In the genomic region with DNA sequence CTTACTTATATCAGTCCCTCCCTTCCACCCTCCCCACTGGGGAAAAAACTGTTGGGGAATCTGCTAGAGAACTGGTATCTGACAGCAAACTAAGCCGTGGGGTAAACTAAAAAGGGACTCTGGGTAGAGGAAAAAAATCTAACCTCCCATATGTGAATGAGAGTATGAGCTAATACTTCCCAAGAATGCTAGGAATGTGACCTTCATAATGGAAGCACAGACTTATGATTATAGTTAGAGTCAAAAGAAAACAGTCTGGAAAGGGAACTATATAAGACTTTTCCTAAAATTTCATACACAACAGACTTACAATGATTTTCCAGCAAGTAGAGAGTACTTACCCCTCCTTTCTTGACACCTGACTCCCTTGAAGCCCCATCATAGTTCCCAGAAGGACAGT, we compare ENCODE assay signal across 12 cellular contexts. TPM values are rescaled to one million over a fixed set of nuclear protein-coding genes. Genes with fewer than 3 reads are reported as not detected.
DNase-seq lines count a peak whose midpoint lies in the region; ATAC-seq, FAIRE-seq and TF ChIP-seq lines count a peak whose summit lies in the region.
"Had no signal": no experiment of that assay in that cellular context is flagged by ENCODE, and none has a peak within 500 bp of the region (broad histone marks: within the 10 kb centered on the region; RNA-seq: fewer than 3 reads in every experiment).

No MANE protein-coding gene starts in this region.

- peak; percentile 2 to 73 for DNase-seq in cardiac muscle cell (ENCODE audit: low read depth in 1 of 2, low spot score in 1 of 2)
- DNase-seq in Right ventricle myocardium superior: no peak
- peak; percentile 65 for DNase-seq in astrocyte (ENCODE audit: low read depth)
- peak; percentile 50 for DNase-seq in hepatic stellate cell (ENCODE audit: low spot score)
- no peak for DNase-seq in upper lobe of right lung
- no peak for DNase-seq in psoas muscle
- DNase-seq: activated naive CD4-positive, alpha-beta T cell; left ventricle myocardium superior; NCI-H187 treated with DMSO at 0.1 percent for 48 hours had no signal

- H3K79me2 ChIP-seq in astrocyte (ENCODE audit: insufficient read depth, low read length): no peaks in the 10 kb centered on the region

- TF ChIP-seq CTCF in cardiac muscle cell (IDR thresholded peaks at IDR 0.05; ENCODE audit: low read depth, low read length) (no peak), astrocyte (IDR thresholded peaks at IDR 0.05; ENCODE audit: insufficient read depth, low read depth, low read length) (no peak), upper lobe of right lung (IDR thresholded peaks at IDR 0.05) (no peak), psoas muscle (IDR thresholded peaks at IDR 0.05) (no peak)

- peak overlapping the region; percentile 94 for H3K27ac Mint-ChIP-seq in astrocyte (ENCODE audit: unreplicated experiment)

- H3K4me3 ChIP-seq in cardiac muscle cell (no peak overlapping the region), astrocyte (ENCODE audit: insufficient read depth, low read depth, low read length) (no peak overlapping the region), upper lobe of right lung (no peak overlapping the region), psoas muscle (no peak overlapping the region)

- peaks cover 10% of the 10 kb centered on the region for H3K36me3 Mint-ChIP-seq in astrocyte (ENCODE audit: low read depth, unreplicated experiment)

- no peaks in the 10 kb centered on the region for H4K20me1 ChIP-seq in astrocyte (ENCODE audit: insufficient read depth, low read length)

- intact Hi-C loops in Right ventricle myocardium superior (cut with DNase I): loop anchor here (10.0 kb wide), 1 partner anchor 110 kb away; no protein-coding TSS in a partner anchor
- intact Hi-C loops in upper lobe of right lung (cut with DNase I): no loop called here
- intact Hi-C loops in psoas muscle (cut with DNase I): loop anchor here in 1 of 2 donors (5.0 to 10.0 kb wide), 2 partner anchors 110 to 157 kb away; no protein-coding TSS in a partner anchor

- H3K4me1 ChIP-seq in cardiac muscle cell (ENCODE audit: low read depth) (peaks cover 4% of the 10 kb centered on the region), astrocyte (ENCODE audit: insufficient read depth, low read length) (peaks cover 31% of the 10 kb centered on the region), upper lobe of right lung (peaks cover 16% of the 10 kb centered on the region), psoas muscle (peaks cover 15% of the 10 kb centered on the region)

- ATAC-seq in Right ventricle myocardium superior (ENCODE audit: poor library complexity): no peak
- no peak for ATAC-seq in upper lobe of right lung
- ATAC-seq in psoas muscle: no peak
- no peak for ATAC-seq in HG03571 (IDR thresholded peaks at IDR 0.05; ENCODE audit: unreplicated experiment)
- ATAC-seq in GM21367 (IDR thresholded peaks at IDR 0.05; ENCODE audit: unreplicated experiment): no peak
- ATAC-seq: left ventricle myocardium superior, sciatic nerve had no signal

- H3K27me3 Mint-ChIP-seq in astrocyte (ENCODE audit: low read depth, unreplicated experiment): no peaks in the 10 kb centered on the region

- H3K4me1 Mint-ChIP-seq in astrocyte (ENCODE audit: low read depth, unreplicated experiment): peaks cover 40% of the 10 kb centered on the region

- peak overlapping the region; percentile 68 for H3K27ac ChIP-seq in cardiac muscle cell
- peak overlapping the region; percentile 81 for H3K27ac ChIP-seq in astrocyte (ENCODE audit: low read depth, low read length)
- peak overlapping the region; percentile 24 for H3K27ac ChIP-seq in upper lobe of right lung
- H3K27ac ChIP-seq in psoas muscle: no peak overlapping the region

- H3K9me3 Mint-ChIP-seq in astrocyte (ENCODE audit: unreplicated experiment): no peaks in the 10 kb centered on the region

- H3K9me3 ChIP-seq in cardiac muscle cell (ENCODE audit: low read depth): no peaks in the 10 kb centered on the region
- no peaks in the 10 kb centered on the region for H3K9me3 ChIP-seq in astrocyte (ENCODE audit: insufficient read depth, low read depth, low read length)
- no peaks in the 10 kb centered on the region for H3K9me3 ChIP-seq in upper lobe of right lung
- no peaks in the 10 kb centered on the region for H3K9me3 ChIP-seq in psoas muscle

- H3K27me3 ChIP-seq in cardiac muscle cell (no peaks in the 10 kb centered on the region), astrocyte (ENCODE audit: insufficient read depth, low read length) (no peaks in the 10 kb centered on the region), upper lobe of right lung (no peaks in the 10 kb centered on the region), psoas muscle (ENCODE audit: insufficient read depth in 3 of 3, low read length in 2 of 3) (no peaks in the 10 kb centered on the region)

- peak; percentile 59 for FAIRE-seq in astrocyte (lab: Jason Lieb, UNC)

- H3K4me2 ChIP-seq in astrocyte (ENCODE audit: low read length): peak overlapping the region; percentile 74

- H2AFZ ChIP-seq in astrocyte (ENCODE audit: low read depth, low read length): no peak overlapping the region

- no peak overlapping the region for H3K4me3 Mint-ChIP-seq in astrocyte (ENCODE audit: unreplicated experiment)

- WGBS in psoas muscle, 3 donors: 11 to 16% (median 15%) methylated on average over 1 of the region's 1 CpG

- peaks cover 24% of the 10 kb centered on the region for H3K36me3 ChIP-seq in cardiac muscle cell
- H3K36me3 ChIP-seq in astrocyte (ENCODE audit: insufficient read depth, low read length): no peaks in the 10 kb centered on the region
- peaks cover 30% of the 10 kb centered on the region for H3K36me3 ChIP-seq in upper lobe of right lung
- peaks cover 0 to 38% of the 10 kb centered on the region in 2 donors for H3K36me3 ChIP-seq in psoas muscle (ENCODE audit: insufficient read depth in 1 of 2, low read depth in 1 of 2)

- H3K9ac ChIP-seq in astrocyte (ENCODE audit: low read length): peak overlapping the region; percentile 56

RNA-seq across cellular contexts. Expression of a gene that starts 23.0 kb away (rescaled TPM):
- 8.1 and 12.4 TPM in 2 replicates for total RNA-seq in cardiac muscle cell
- 9.2 and 15.0 TPM in 2 replicates for polyA plus RNA-seq in cardiac muscle cell
- 9.3 TPM for total RNA-seq in Right ventricle myocardium superior
- 16.2 and 18.7 TPM in 2 replicates for total RNA-seq in astrocyte
- total RNA-seq in upper lobe of right lung: 16.6 TPM
- total RNA-seq in psoas muscle: 10 to 100 TPM; 10.7 to 15.2 (median 13.3) TPM
- 10 to 100 TPM in 1 of 3 donors, 1 to 10 TPM in 2; 6.8 to 28.9 (median 8.3) TPM for polyA plus RNA-seq in psoas muscle

Comparison
In these comparisons a context has a peak if more than half of its experiments do, and no peak if none do; other contexts are left out.
1. DNase-seq: peak in cardiac muscle cell (2 of 2), astrocyte (single experiment) and hepatic stellate cell (single experiment); none in Right ventricle myocardium superior (single experiment), upper lobe of right lung (single experiment) and psoas muscle (0 of 2).